8 cellular contexts compared by ENCODE assay signal in genomic region chr15:51828621-51829359, GRCh38. TPM values are rescaled to one million over a fixed set of nuclear protein-coding genes. Genes with fewer than 3 reads are reported as not detected.
DNase-seq lines count a peak whose midpoint lies in the region; ATAC-seq and TF ChIP-seq lines count a peak whose summit lies in the region.

No MANE protein-coding gene starts in this region.

- peak overlapping the region in 7 of 12 donors; percentile 87 to 98 (median 94) for H3K27ac ChIP-seq in heart left ventricle

- H3K27me3 ChIP-seq in heart left ventricle: no peaks in the 10 kb centered on the region

- 83 to 93% (median 87%) methylated on average over 9 of the region's 9 CpGs for WGBS in heart left ventricle, 4 donors

- no peaks in the 10 kb centered on the region for H3K36me3 ChIP-seq in heart left ventricle

- H3K4me3 ChIP-seq in heart left ventricle: peak overlapping the region in 9 of 12 donors; percentile 74 to 99 (median 92)

- peaks cover 6 to 39% (median 23%) of the 10 kb centered on the region in 12 donors for H3K4me1 ChIP-seq in heart left ventricle

- H3K9me3 Mint-ChIP-seq in activated naive CD8-positive, alpha-beta T cell (ENCODE audit: low read depth): no peaks in the 10 kb centered on the region
- H3K9me3 Mint-ChIP-seq in type B pancreatic cell: no peaks in the 10 kb centered on the region

- intact Hi-C loops in heart left ventricle (cut with DNase I): no loop called here
- intact Hi-C loops in left ventricle myocardium superior (cut with micrococcal nuclease): no loop called here

- peak overlapping the region; percentile 90 for H3K27ac Mint-ChIP-seq in activated naive CD8-positive, alpha-beta T cell
- H3K27ac Mint-ChIP-seq in type B pancreatic cell: peak overlapping the region; percentile 98

- H3K27me3 Mint-ChIP-seq in activated naive CD8-positive, alpha-beta T cell: no peaks in the 10 kb centered on the region
- no peaks in the 10 kb centered on the region for H3K27me3 Mint-ChIP-seq in type B pancreatic cell

- peak overlapping the region; percentile 98 for H3K4me3 Mint-ChIP-seq in activated naive CD8-positive, alpha-beta T cell
- H3K4me3 Mint-ChIP-seq in type B pancreatic cell: peak overlapping the region; percentile 93

- ATAC-seq in heart left ventricle (no peak), left ventricle myocardium superior (no peak)

- TF ChIP-seq CTCF in heart left ventricle (IDR thresholded peaks at IDR 0.05) (no peak), type B pancreatic cell (conservative IDR thresholded peaks at IDR 0.05) (no peak)

- DNase-seq in heart left ventricle (no peak), left ventricle myocardium superior (no peak), kidney tubule cell (ENCODE audit: low spot score) (peak; percentile 81), type B pancreatic cell (ENCODE audit: extremely low spot score, unreplicated experiment) (no peak), hippocampal formation (lab: John Stamatoyannopoulos, UW) (no peak), NK-92 (lab: John Stamatoyannopoulos, UW; ENCODE audit: unreplicated experiment) (no peak), NCI-H1436 treated with DMSO at 0.1 percent for 48 hours (lab: John Stamatoyannopoulos, UW) (no peak)

- TF ChIP-seq POLR2A in heart left ventricle (IDR thresholded peaks at IDR 0.05): no peak

- no peaks in the 10 kb centered on the region for H3K9me3 ChIP-seq in heart left ventricle

- peaks cover 36% of the 10 kb centered on the region for H3K4me1 Mint-ChIP-seq in activated naive CD8-positive, alpha-beta T cell (ENCODE audit: low read depth)
- H3K4me1 Mint-ChIP-seq in type B pancreatic cell (ENCODE audit: unreplicated experiment): peaks cover 16% of the 10 kb centered on the region

- H3K36me3 Mint-ChIP-seq in activated naive CD8-positive, alpha-beta T cell: no peaks in the 10 kb centered on the region
- peaks cover 4% of the 10 kb centered on the region for H3K36me3 Mint-ChIP-seq in type B pancreatic cell

RNA-seq across cellular contexts. Expression of gene TMOD3, which starts 0.7 kb away (rescaled TPM):
- total RNA-seq in heart left ventricle: 10 to 100 TPM; 12.1 to 34.8 (median 21.4) TPM
- polyA plus RNA-seq in heart left ventricle: 10 to 100 TPM in 1 of 2 donors, 1 to 10 TPM in 1; 6.3 to 36.5 TPM
- total RNA-seq in left ventricle myocardium superior: 19.9 TPM
- 49.0 and 83.2 TPM in 2 replicates for total RNA-seq in type B pancreatic cell (ENCODE audit: low replicate concordance)
